Comparison of ENCODE assay signal across 11 cellular contexts in genomic region chr17:69588739-69589334, GRCh38.
"Had no signal": no experiment of that assay in that cellular context is flagged by ENCODE, and none has a peak within 500 bp of the region (broad histone marks: within the 10 kb centered on the region; RNA-seq: fewer than 3 reads in every experiment).

No MANE protein-coding gene starts in this region.

- H3K4me1 ChIP-seq: ascending aorta, foreskin keratinocyte, upper lobe of right lung had no signal

- DNase-seq: activated CD4-positive, CD25-positive, alpha-beta regulatory T cell treated with anti-CD3 and anti-CD28 coated beads, Interleukin-2, amount 50 U/mL, for 72 hours; activated naive CD4-positive, alpha-beta T cell; activated T-cell treated with anti-CD3 and anti-CD28 coated beads for 4 hours; foreskin keratinocyte; sigmoid colon; stimulated activated CD4-positive, alpha-beta T cell treated with anti-CD3 and anti-CD28 coated beads, Interleukin-1b, Interleukin-23, amount 100 ng/mL, for 48 hours; stimulated activated naive CD8-positive, alpha-beta T cell treated with anti-CD3 and anti-CD28 coated beads, Interleukin-15, amount 100 ng/mL, for 72 hours; T-helper 9 cell; upper lobe of right lung had no signal

- H3K27me3 ChIP-seq: ascending aorta, esophagus muscularis mucosa, foreskin keratinocyte, sigmoid colon, upper lobe of right lung had no signal

- H3K36me3 ChIP-seq: ascending aorta, esophagus muscularis mucosa, sigmoid colon, upper lobe of right lung had no signal

- H3K27ac ChIP-seq: ascending aorta, esophagus muscularis mucosa, foreskin keratinocyte, sigmoid colon, upper lobe of right lung had no signal

- H3K4me3 ChIP-seq: ascending aorta, esophagus muscularis mucosa, sigmoid colon, upper lobe of right lung had no signal

- ATAC-seq: foreskin keratinocyte; stimulated activated naive CD8-positive, alpha-beta T cell treated with anti-CD3 and anti-CD28 coated beads, Interleukin-15, amount 100 ng/mL, for 72 hours; upper lobe of right lung had no signal

- H3K9me3 ChIP-seq: ascending aorta, esophagus muscularis mucosa, sigmoid colon, upper lobe of right lung had no signal
